8 cellular contexts compared by ENCODE assay signal in the genomic region with DNA sequence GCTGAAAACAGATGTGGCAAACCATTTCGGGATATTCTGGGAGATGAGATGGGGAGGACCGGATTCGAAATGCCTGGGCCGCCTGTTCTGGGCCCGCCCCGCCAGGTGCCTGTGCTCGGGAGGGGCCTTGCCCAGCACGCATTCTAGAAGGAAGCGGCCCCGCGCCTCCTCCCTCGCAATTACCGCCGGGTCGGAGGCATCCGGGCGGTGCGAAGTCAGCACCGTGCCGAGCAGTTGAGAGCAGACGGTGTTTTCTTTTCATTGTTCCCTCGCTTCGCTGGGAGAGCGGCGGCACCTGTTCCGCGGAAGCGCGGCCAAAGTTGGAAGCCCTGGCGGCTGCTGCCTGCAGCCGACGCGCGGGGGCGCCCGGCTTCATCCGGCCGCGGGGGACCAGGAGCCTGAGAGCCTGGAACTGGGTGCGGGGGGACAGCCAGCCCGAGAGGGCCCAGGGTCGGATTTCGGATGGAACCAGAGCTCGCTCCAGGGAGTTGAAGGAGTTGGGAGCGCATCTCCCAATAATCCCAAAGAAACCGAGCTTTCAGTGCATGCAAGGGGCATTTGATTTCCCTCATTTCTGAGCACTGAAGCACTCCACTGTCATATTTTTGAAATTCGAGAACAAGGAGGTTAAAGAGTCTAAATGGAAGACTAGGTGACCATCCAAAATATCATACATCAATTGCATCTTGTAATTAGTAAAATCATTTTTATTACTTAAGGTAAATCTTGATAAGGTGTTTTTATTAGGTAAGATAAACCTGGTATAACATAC.
DNase-seq lines count a peak whose midpoint lies in the region; ATAC-seq, FAIRE-seq and TF ChIP-seq lines count a peak whose summit lies in the region.

No MANE protein-coding gene starts in this region.

- H3K27ac ChIP-seq in 22Rv1, result no peak overlapping the region
- H3K27ac ChIP-seq in GM12878 (ENCODE audit: control insufficient read depth, insufficient read depth), result no peak overlapping the region
- no peak overlapping the region for H3K27ac ChIP-seq in iPS-20b (ENCODE audit: low read length)
- H3K27ac ChIP-seq in small intestine (ENCODE audit: low read depth in 1 of 2, low read length in 1 of 2), result no peak overlapping the region

- in situ Hi-C loops in GM13976 (cut with MboI; ENCODE audit: low sequenced_read_pairs, unreplicated experiment) (no loop called here), GM12878 (cut with MboI) (no loop called here)

- no peak for TF ChIP-seq RAD21 in GM12878 (IDR thresholded peaks at IDR 0.05; ENCODE audit: insufficient read depth, low read depth, low read length)

- H2AFZ ChIP-seq in GM12878 (ENCODE audit: control insufficient read depth, low read depth, low read length), result no peak overlapping the region

- peak; percentile 50 for ATAC-seq in GM12878
- ATAC-seq in GM19467 (IDR thresholded peaks at IDR 0.05; ENCODE audit: unreplicated experiment), result no peak

- WGBS in GM12878 (ENCODE audit: insufficient coverage, insufficient replicate concordance, low lambda C conversion rate, missing lambda C conversion rate), result 14% methylated on average over 30 of the region's 47 CpGs
- WGBS in small intestine, 3 donors, result 2 to 6% (median 5%) methylated on average over 47 of the region's 47 CpGs

- no peak for FAIRE-seq in GM12878 (lab: Jason Lieb, UNC)
- no peak for FAIRE-seq in small intestine (lab: Jason Lieb, UNC)

- H3K9ac ChIP-seq in GM12878 (ENCODE audit: control insufficient read depth, insufficient read depth, low read length), result no peak overlapping the region
- H3K9ac ChIP-seq in iPS-20b (ENCODE audit: low read depth, low read length), result no peak overlapping the region

- TF ChIP-seq CTCF in 22Rv1 (IDR thresholded peaks at IDR 0.05) (peak; percentile 69), GM13976 (IDR thresholded peaks at IDR 0.05; ENCODE audit: borderline replicate concordance, control extremely low read depth, extremely low read depth, insufficient read depth, missing control alignments) (peak; percentile 49), GM12878 (IDR thresholded peaks at IDR 0.05 in 2 of 3, conservative IDR thresholded peaks at IDR 0.05 in 1 of 3; ENCODE audit: control insufficient read depth in 2 of 3, extremely low read depth in 1 of 3, insufficient read depth in 1 of 3, low read depth in 3 of 3, low read length in 3 of 3) (peak; percentile 37 to 51 (median 39); a peak in 5 of 6 replicates)

- H3K79me2 ChIP-seq in GM12878 (ENCODE audit: control insufficient read depth, insufficient read depth, low read length), result no peaks in the 10 kb centered on the region

- no peaks in the 10 kb centered on the region for H4K20me1 ChIP-seq in GM12878 (ENCODE audit: control insufficient read depth, insufficient read depth)

- CTCF ChIA-PET in GM12878 (lab: Yijun Ruan, JAX), result no interaction called here

- H3K27me3 ChIP-seq in GM12878 (replicated peaks in 1 of 2; ENCODE audit: control insufficient read depth in 2 of 2, insufficient read depth in 2 of 2, low read length in 1 of 2) (peaks cover 0 to 4% of the 10 kb centered on the region in 2 experiments; a peak in 3 of 4 replicates), iPS-20b (ENCODE audit: insufficient read depth, low read length) (peaks cover 23% of the 10 kb centered on the region), small intestine (ENCODE audit: control insufficient read depth in 2 of 2, insufficient read depth in 2 of 2, low read length in 2 of 2) (no peaks in the 10 kb centered on the region)

- DNase-seq in GM13976 (ENCODE audit: low spot score) (peak; percentile 66), NCI-H345 treated with DMSO at 0.1 percent for 48 hours (lab: John Stamatoyannopoulos, UW; ENCODE audit: unreplicated experiment) (peak; percentile 72), GM12878 (ENCODE audit: low read depth, low spot score) (no peak), small intestine (peak; percentile 45)
- no peak for DNase-seq in effector CD4-positive, alpha-beta T cell

- H3K4me1 ChIP-seq in GM12878 (ENCODE audit: control insufficient read depth, insufficient read depth, low read length) (no peaks in the 10 kb centered on the region), iPS-20b (ENCODE audit: insufficient read depth, low read length) (no peaks in the 10 kb centered on the region; the same call in 1 of the 2 replicates), small intestine (ENCODE audit: control insufficient read depth in 2 of 2, insufficient read depth in 1 of 2, low read depth in 1 of 2, low read length in 1 of 2) (no peaks in the 10 kb centered on the region)

- SMC1A ChIA-PET in GM12878 (lab: Charles Lee; ENCODE audit: uncharacterized antibody, unreplicated experiment), result no interaction called here

- TF ChIP-seq EP300 in GM12878 (IDR thresholded peaks at IDR 0.05; ENCODE audit: borderline replicate concordance in 1 of 2, control insufficient read depth in 1 of 2, low read depth in 2 of 2, low read length in 2 of 2), result no peak

- no peak overlapping the region for H3K4me2 ChIP-seq in GM12878 (ENCODE audit: control insufficient read depth, insufficient read depth)

- H3K4me3 ChIP-seq in GM12878, result no peak overlapping the region
- peak overlapping the region; percentile 55 for H3K4me3 ChIP-seq in iPS-20b (ENCODE audit: low read length)
- peak overlapping the region in 1 of 2 donors; percentile 12 for H3K4me3 ChIP-seq in small intestine (ENCODE audit: low read depth in 1 of 2, low read length in 2 of 2)

- no peaks in the 10 kb centered on the region for H3K36me3 ChIP-seq in GM12878 (ENCODE audit: control insufficient read depth in 2 of 2, insufficient read depth in 2 of 2, low read length in 1 of 2)
- no peaks in the 10 kb centered on the region for H3K36me3 ChIP-seq in iPS-20b (ENCODE audit: insufficient read depth, low read depth, low read length)
- H3K36me3 ChIP-seq in small intestine (ENCODE audit: control insufficient read depth in 2 of 2, insufficient read depth in 2 of 2, low read length in 2 of 2), result no peaks in the 10 kb centered on the region

- RAD21 ChIA-PET in GM12878 (lab: Charles Lee; ENCODE audit: unreplicated experiment), result no interaction called here

- intact Hi-C loops in GM12878 (cut with micrococcal nuclease; ENCODE audit: unreplicated experiment), result no loop called here

- POLR2A ChIA-PET in GM12878 (lab: Charles Lee), result no interaction called here

- TF ChIP-seq POLR2A in GM12878 (IDR thresholded peaks at IDR 0.05; ENCODE audit: low read depth, low read length), result no peak

- BruUV-seq in GM12878 (replicated peaks; lab: Mats Ljungman, UMichigan), result no TSS peak

- H3K9me3 ChIP-seq in GM12878 (replicated peaks; ENCODE audit: control insufficient read depth, insufficient read depth, low read length), result no peaks in the 10 kb centered on the region
- no peaks in the 10 kb centered on the region for H3K9me3 ChIP-seq in iPS-20b (ENCODE audit: insufficient read depth, low read depth, low read length)
- H3K9me3 ChIP-seq in small intestine (ENCODE audit: control insufficient read depth, low read depth), result no peaks in the 10 kb centered on the region

TF ChIP-seq in GM12878, 131 proteins besides CTCF, POLR2A, EP300 and RAD21:
- no peak for TF ChIP-seq ZNF687 (IDR thresholded peaks at IDR 0.05)
- TF ChIP-seq YY1 (IDR thresholded peaks at IDR 0.05; ENCODE audit: low read depth, low read length), result no peak
- no peak for TF ChIP-seq HCFC1 (IDR thresholded peaks at IDR 0.05; ENCODE audit: low read length)
- TF ChIP-seq NFYA (IDR thresholded peaks at IDR 0.05; ENCODE audit: borderline replicate concordance, low read depth, low read length), result no peak
- TF ChIP-seq IKZF2 (IDR thresholded peaks at IDR 0.05), result no peak
- no peak for TF ChIP-seq HSF1 (IDR thresholded peaks at IDR 0.05; ENCODE audit: low read depth, low read length)
- no peak for TF ChIP-seq BRCA1 (IDR thresholded peaks at IDR 0.05; ENCODE audit: low read depth, low read length)

Comparison
In these comparisons a context has a peak if more than half of its experiments do, and no peak if none do; other contexts are left out.
1. DNase-seq: peak in GM13976 (single experiment), NCI-H345 treated with DMSO at 0.1 percent for 48 hours (single experiment) and small intestine (single experiment); none in GM12878 (single experiment) and effector CD4-positive, alpha-beta T cell (single experiment).
2. Peak in every context shown above with its lines, with median percentiles within 50 percentile points of each other: CTCF ChIP-seq.